ENCODE assay signal across 16 cellular contexts in the genomic region with DNA sequence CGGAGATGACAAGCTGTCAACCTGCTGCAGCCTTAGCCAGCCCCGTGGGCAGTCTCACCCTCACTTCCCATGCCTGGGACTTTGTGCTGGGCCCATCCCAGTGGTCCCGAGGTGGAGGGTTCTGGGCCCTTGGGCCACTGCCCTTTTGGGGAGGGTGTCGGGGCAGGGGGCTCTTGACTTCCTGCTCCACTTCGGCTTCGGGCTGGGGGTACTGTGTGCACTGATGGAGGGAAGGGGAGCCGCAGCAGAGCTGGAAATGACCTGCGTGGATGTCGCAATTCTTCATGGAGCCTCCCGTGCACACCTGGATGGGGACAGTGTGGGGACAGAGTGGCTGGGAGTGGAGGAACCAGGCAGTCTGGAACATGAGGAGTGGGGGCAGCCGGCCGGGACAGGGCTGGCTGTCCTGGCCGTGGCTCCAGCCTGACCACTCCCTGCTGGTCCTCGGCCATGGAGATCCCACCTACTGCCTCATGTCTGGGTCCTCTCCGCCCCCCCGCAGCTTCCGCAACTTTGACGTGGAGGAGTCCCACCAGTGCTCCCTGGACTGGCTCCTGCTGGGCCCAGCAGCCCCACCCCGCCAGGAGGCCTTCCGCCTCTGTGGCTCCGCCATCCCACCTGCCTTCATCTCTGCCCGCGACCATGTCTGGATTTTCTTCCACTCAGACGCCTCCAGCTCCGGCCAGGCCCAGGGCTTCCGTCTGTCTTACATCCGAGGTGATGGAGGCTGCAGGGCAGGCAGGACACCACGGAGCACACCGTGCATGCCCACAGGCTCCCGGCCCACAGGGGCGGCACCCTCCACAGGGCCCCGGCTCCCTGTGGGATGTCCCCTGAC. TPM values are rescaled to one million over a fixed set of nuclear protein-coding genes. Genes with fewer than 3 reads are reported as not detected.
DNase-seq lines count a peak whose midpoint lies in the region; ATAC-seq and TF ChIP-seq lines count a peak whose summit lies in the region.
"Had no signal": no experiment of that assay in that cellular context is flagged by ENCODE, and none has a peak within 500 bp of the region (broad histone marks: within the 10 kb centered on the region; RNA-seq: fewer than 3 reads in every experiment).

No MANE protein-coding gene starts in this region.

- DNase-seq in Right ventricle myocardium superior (peak; percentile 32), right atrium auricular region (ENCODE audit: low spot score) (no peak), right lobe of liver (peak in 2 of 3 donors; percentile 48 to 52), DMS114 treated with DMSO at 0.1 percent for 48 hours (lab: John Stamatoyannopoulos, UW; ENCODE audit: unreplicated experiment) (no peak), NCI-H526 treated with DMSO at 0.1 percent for 48 hours (lab: John Stamatoyannopoulos, UW) (no peak)
- DNase-seq: ACHN; CD4-positive, alpha-beta T cell; DMS153; DMS79 treated with DMSO at 0.1 percent for 48 hours; EL; GOT3; HCEC 1CT had no signal

- no peak for TF ChIP-seq RAD21 in Ishikawa (IDR thresholded peaks at IDR 0.05; ENCODE audit: low read depth)

- intact Hi-C loops in Right ventricle myocardium superior (cut with DNase I) (no loop called here), right lobe of liver (cut with DNase I) (no loop called here)

- no peaks in the 10 kb centered on the region for H3K4me1 ChIP-seq in right atrium auricular region
- H3K4me1 ChIP-seq in right lobe of liver: peaks cover 0 to 21% (median 0%) of the 10 kb centered on the region in 4 donors

- WGBS in right lobe of liver (ENCODE audit: insufficient coverage, low coverage, low lambda C conversion rate, missing lambda C conversion rate): 96% methylated on average over 14 of the region's 32 CpGs

- H3K27me3 ChIP-seq in right atrium auricular region: no peaks in the 10 kb centered on the region
- no peaks in the 10 kb centered on the region for H3K27me3 ChIP-seq in right lobe of liver
- H3K27me3 ChIP-seq: BLaER1 treated with 17β-estradiol and CSF1 and Interleukin-3, amounts not matched to agents 10 nM and 100 nM had no signal

- no peak overlapping the region for H3K4me3 ChIP-seq in right atrium auricular region
- H3K4me3 ChIP-seq in right lobe of liver: no peak overlapping the region
- H3K4me3 ChIP-seq: BLaER1 treated with 17β-estradiol and CSF1 and Interleukin-3, amounts not matched to agents 10 nM and 100 nM had no signal

- H3K9me3 ChIP-seq in right atrium auricular region (no peaks in the 10 kb centered on the region), right lobe of liver (no peaks in the 10 kb centered on the region)
- H3K9me3 ChIP-seq: BLaER1 treated with 17β-estradiol and CSF1 and Interleukin-3, amounts not matched to agents 10 nM and 100 nM had no signal

- ATAC-seq in Right ventricle myocardium superior (ENCODE audit: poor library complexity): no peak
- ATAC-seq in right lobe of liver: no peak
- no peak for ATAC-seq in GM19023 (IDR thresholded peaks at IDR 0.05; ENCODE audit: unreplicated experiment)

- H3K27ac ChIP-seq in right atrium auricular region: no peak overlapping the region
- H3K27ac ChIP-seq in right lobe of liver: no peak overlapping the region
- H3K27ac ChIP-seq: BLaER1 treated with 17β-estradiol and CSF1 and Interleukin-3, amounts not matched to agents 10 nM and 100 nM had no signal

- no peak for TF ChIP-seq POLR2A in right lobe of liver (IDR thresholded peaks at IDR 0.05)

- no peak for TF ChIP-seq CTCF in right atrium auricular region (IDR thresholded peaks at IDR 0.05)
- no peak for TF ChIP-seq CTCF in right lobe of liver (IDR thresholded peaks at IDR 0.05)

- peaks cover 7% of the 10 kb centered on the region for H3K36me3 ChIP-seq in right atrium auricular region
- peaks cover 0 to 4% (median 0%) of the 10 kb centered on the region in 4 donors for H3K36me3 ChIP-seq in right lobe of liver

- no peak for TF ChIP-seq EP300 in Ishikawa (IDR thresholded peaks at IDR 0.05; ENCODE audit: borderline replicate concordance)

TF ChIP-seq in Ishikawa, 13 proteins besides CTCF, POLR2A, EP300 and RAD21:
- peak; percentile 46 for TF ChIP-seq CEBPB (IDR thresholded peaks at IDR 0.05)
- no peak for TF ChIP-seq TEAD4 (IDR thresholded peaks at IDR 0.05)
TF ChIP-seq in Ishikawa: peak in this region for 1.

RNA-seq across cellular contexts. Expression of a gene that starts 10.2 kb away (rescaled TPM):
- total RNA-seq in Right ventricle myocardium superior: 16.4 TPM
- total RNA-seq in right atrium auricular region: 10 to 100 TPM; 16.3 to 22.2 TPM
- total RNA-seq in right lobe of liver: 10 to 100 TPM; 25.2 to 40.7 (median 33.7) TPM

RNA-seq across cellular contexts. Expression of a gene that starts 21.3 kb away (rescaled TPM):
- total RNA-seq in Right ventricle myocardium superior (0.13 TPM), right atrium auricular region (under 1 TPM in 1 of 2 donors, not detected in 1; 0.79 TPM), right lobe of liver (not detected)
- total RNA-seq: A172; CD4-positive, alpha-beta T cell had no signal

Comparison
In these comparisons a context has a peak if more than half of its experiments do, and no peak if none do; other contexts are left out.
1. DNase-seq: peak in Right ventricle myocardium superior (single experiment) and right lobe of liver (2 of 3); none in right atrium auricular region (single experiment), DMS114 treated with DMSO at 0.1 percent for 48 hours (single experiment) and NCI-H526 treated with DMSO at 0.1 percent for 48 hours (single experiment).